8 cellular contexts compared by ENCODE assay signal in the genomic region with DNA sequence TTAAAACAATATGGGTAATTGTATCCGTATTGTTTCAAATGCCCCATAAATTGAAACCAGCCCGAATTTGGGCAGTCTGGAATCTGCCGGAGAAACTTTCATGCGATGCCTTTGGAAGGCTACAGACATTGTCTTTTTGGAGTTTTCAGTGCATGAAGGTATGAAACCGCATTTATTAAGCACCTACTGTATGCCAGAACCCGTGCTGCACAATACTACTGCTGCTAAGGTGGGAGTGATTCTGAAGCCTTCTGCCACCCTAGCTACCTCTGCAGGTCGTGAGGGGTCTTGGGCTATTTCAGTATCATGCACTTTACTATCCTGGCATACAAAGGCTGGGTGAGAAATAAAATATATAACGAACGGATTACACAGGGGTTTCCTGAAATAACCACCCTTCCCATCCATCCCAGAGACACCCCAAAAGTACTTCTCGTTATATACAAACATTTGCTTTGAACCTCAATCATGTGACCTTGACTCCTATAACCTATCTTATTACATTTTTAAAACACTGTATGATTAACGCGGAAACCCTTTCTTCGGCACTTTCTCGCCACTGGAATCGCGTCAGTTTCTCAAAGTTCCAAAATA. TPM values are rescaled to one million over a fixed set of nuclear protein-coding genes. Genes with fewer than 3 reads are reported as not detected.
DNase-seq lines count a peak whose midpoint lies in the region; ATAC-seq, FAIRE-seq and TF ChIP-seq lines count a peak whose summit lies in the region.

No MANE protein-coding gene starts in this region.

- intact Hi-C loops in colonic mucosa (cut with DNase I) = no loop called here
- intact Hi-C loops in naive thymus-derived CD4-positive, alpha-beta T cell (cut with micrococcal nuclease) = loop anchor here (1.0 to 10.0 kb wide), 10 partner anchors 152 to 1830 kb away; a partner anchor contains a TSS

- peaks cover 20 to 38% (median 27%) of the 10 kb centered on the region in 3 donors for H3K4me1 Mint-ChIP-seq in IgD-negative memory B cell
- peaks cover 20 to 49% (median 39%) of the 10 kb centered on the region in 7 donors for H3K4me1 Mint-ChIP-seq in naive thymus-derived CD4-positive, alpha-beta T cell

- H3K27ac ChIP-seq in colonic mucosa = peak overlapping the region; percentile 76
- peak overlapping the region; percentile 80 for H3K27ac ChIP-seq in naive thymus-derived CD4-positive, alpha-beta T cell (ENCODE audit: low read depth, low read length)

- peaks cover 4% of the 10 kb centered on the region; the same call in 1 of the 2 replicates for H3K4me1 ChIP-seq in BE2C
- no peaks in the 10 kb centered on the region for H3K4me1 ChIP-seq in colonic mucosa
- H3K4me1 ChIP-seq in naive thymus-derived CD4-positive, alpha-beta T cell (ENCODE audit: control insufficient read depth in 2 of 2, insufficient read depth in 2 of 2, low read length in 2 of 2) = peaks cover 13 to 21% of the 10 kb centered on the region in 2 donors

- peak overlapping the region; percentile 71 to 78 for H3K9ac ChIP-seq in colonic mucosa (ENCODE audit: low read depth in 2 of 2, low read length in 2 of 2)

- H3K4me3 ChIP-seq in BE2C (ENCODE audit: low read depth, low read length) (peak overlapping the region; percentile 37; the same call in 1 of the 2 replicates), colonic mucosa (peak overlapping the region; percentile 83)
- H3K4me3 ChIP-seq in naive thymus-derived CD4-positive, alpha-beta T cell (ENCODE audit: low read length) = peak overlapping the region; percentile 80

- peaks cover 4 to 6% (median 5%) of the 10 kb centered on the region in 3 donors for H3K9me3 Mint-ChIP-seq in IgD-negative memory B cell
- H3K9me3 Mint-ChIP-seq in naive thymus-derived CD4-positive, alpha-beta T cell = peaks cover 0 to 12% (median 0%) of the 10 kb centered on the region in 11 donors

- H3K9me3 ChIP-seq in BE2C (no peaks in the 10 kb centered on the region), colonic mucosa (no peaks in the 10 kb centered on the region)
- no peaks in the 10 kb centered on the region for H3K9me3 ChIP-seq in naive thymus-derived CD4-positive, alpha-beta T cell (ENCODE audit: control insufficient read depth in 2 of 3, low read length in 3 of 3)

- FAIRE-seq in HTR-8/SVneo (lab: Jason Lieb, UNC) = no peak

- CTCF ChIA-PET in naive thymus-derived CD4-positive, alpha-beta T cell (lab: Charles Lee) = interaction anchor here (0.6 to 2.1 kb wide), 2 partner anchors 12 to 142 kb away, joined by 5 to 12 read pairs; no protein-coding TSS in a partner anchor

- H3K36me3 Mint-ChIP-seq in IgD-negative memory B cell = peaks cover 2% of the 10 kb centered on the region
- peaks cover 0 to 22% (median 0%) of the 10 kb centered on the region in 5 donors for H3K36me3 Mint-ChIP-seq in naive thymus-derived CD4-positive, alpha-beta T cell

- H3K36me3 ChIP-seq in BE2C (peaks cover 13% of the 10 kb centered on the region), colonic mucosa (no peaks in the 10 kb centered on the region)
- H3K36me3 ChIP-seq in naive thymus-derived CD4-positive, alpha-beta T cell (ENCODE audit: control insufficient read depth in 2 of 3, insufficient read depth in 3 of 3, low read length in 3 of 3) = peaks cover 0 to 5% (median 0%) of the 10 kb centered on the region in 3 experiments

- DNase-seq in BE2C (no peak), colonic mucosa (no peak), NCI-H69 (lab: John Stamatoyannopoulos, UW) (no peak), HTR-8/SVneo (ENCODE audit: insufficient read length, low spot score) (no peak), GM19240 (ENCODE audit: insufficient read length, low spot score) (no peak)
- peak in 3 of 9 donors; percentile 30 to 38 (median 34) for DNase-seq in naive thymus-derived CD4-positive, alpha-beta T cell

- ATAC-seq in naive thymus-derived CD4-positive, alpha-beta T cell = no peak
- ATAC-seq in GM21717 (IDR thresholded peaks at IDR 0.05; ENCODE audit: unreplicated experiment) = no peak

- H3K27me3 ChIP-seq in BE2C = no peaks in the 10 kb centered on the region
- H3K27me3 ChIP-seq in colonic mucosa = no peaks in the 10 kb centered on the region
- H3K27me3 ChIP-seq in naive thymus-derived CD4-positive, alpha-beta T cell (ENCODE audit: control insufficient read depth in 2 of 2, insufficient read depth in 2 of 2, low read length in 2 of 2) = no peaks in the 10 kb centered on the region

- no peak for TF ChIP-seq CTCF in BE2C (IDR thresholded peaks at IDR 0.05; ENCODE audit: low read depth, low read length)
- no peak for TF ChIP-seq CTCF in colonic mucosa (IDR thresholded peaks at IDR 0.05)

- peak overlapping the region; percentile 90 to 97 (median 95) for H3K27ac Mint-ChIP-seq in IgD-negative memory B cell
- peak overlapping the region; percentile 76 to 98 (median 91) for H3K27ac Mint-ChIP-seq in naive thymus-derived CD4-positive, alpha-beta T cell

- POLR2A ChIA-PET in naive thymus-derived CD4-positive, alpha-beta T cell (lab: Charles Lee) = no interaction called here

- H3K4me3 Mint-ChIP-seq in IgD-negative memory B cell = peak overlapping the region; percentile 87 to 98 (median 96)
- H3K4me3 Mint-ChIP-seq in naive thymus-derived CD4-positive, alpha-beta T cell = peak overlapping the region; percentile 85 to 97 (median 90)

- no peaks in the 10 kb centered on the region for H3K27me3 Mint-ChIP-seq in IgD-negative memory B cell
- peaks cover 0 to 4% (median 0%) of the 10 kb centered on the region in 5 donors for H3K27me3 Mint-ChIP-seq in naive thymus-derived CD4-positive, alpha-beta T cell

RNA-seq across cellular contexts. Expression of a gene that starts 1.0 kb away (rescaled TPM):
- 54.7 TPM for polyA plus RNA-seq in BE2C (2012; ENCODE audit: insufficient read depth, insufficient read length, low read depth)
- 3.8 TPM for polyA plus RNA-seq in IgD-negative memory B cell
- 10 to 100 TPM; 61.6 to 75.4 TPM for total RNA-seq in colonic mucosa
- 100 to 1,000 TPM; 111 to 169 (median 150) TPM for total RNA-seq in naive thymus-derived CD4-positive, alpha-beta T cell
- 1 to 10 TPM; 3.3 to 6.0 TPM for polyA plus RNA-seq in naive thymus-derived CD4-positive, alpha-beta T cell
